14 cellular contexts compared by ENCODE assay signal in the genomic region with DNA sequence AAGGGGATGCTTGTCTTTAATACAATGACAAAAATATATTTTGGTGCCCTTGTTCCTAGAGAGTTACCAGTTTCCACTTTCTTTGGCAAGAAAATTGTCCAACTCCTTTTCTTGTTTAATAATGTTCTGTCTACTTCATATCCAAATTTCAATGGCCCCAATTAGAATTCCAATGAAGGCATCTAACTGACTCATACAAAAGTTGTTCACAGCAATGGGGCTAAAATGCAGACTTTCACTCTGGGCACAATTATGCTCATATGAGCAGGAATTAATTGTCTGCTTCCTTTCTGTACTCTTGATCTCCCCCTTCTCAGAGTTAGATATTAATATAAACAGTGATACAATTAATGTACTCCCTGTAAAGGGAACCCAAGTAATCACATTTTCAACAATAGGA. TPM values are rescaled to one million over a fixed set of nuclear protein-coding genes. Genes with fewer than 3 reads are reported as not detected.
DNase-seq lines count a peak whose midpoint lies in the region; ATAC-seq, FAIRE-seq and TF ChIP-seq lines count a peak whose summit lies in the region.
"Had no signal": no experiment of that assay in that cellular context is flagged by ENCODE, and none has a peak within 500 bp of the region (broad histone marks: within the 10 kb centered on the region; RNA-seq: fewer than 3 reads in every experiment).

No MANE protein-coding gene starts in this region.

- H3K36me3 ChIP-seq in adipocyte (ENCODE audit: control insufficient read depth, insufficient read depth, low read length, severe bottlenecking) (no peaks in the 10 kb centered on the region), kidney (ENCODE audit: control insufficient read depth in 1 of 2, insufficient read depth in 2 of 2, low read length in 2 of 2) (no peaks in the 10 kb centered on the region), small intestine (ENCODE audit: control insufficient read depth in 2 of 2, insufficient read depth in 2 of 2, low read length in 2 of 2) (no peaks in the 10 kb centered on the region)

- intact Hi-C loops in kidney (cut with DNase I): no loop called here

- H3K27ac Mint-ChIP-seq in stimulated activated memory B cell treated with anti-CD40 and anti-IgM and Interleukin-4, amounts not matched to agents 10 μg/mL and 1 μg/mL and 100 μg/mL, for 72 hours: no peak overlapping the region

- peak overlapping the region; percentile 66 for H3K4me3 ChIP-seq in adipocyte (ENCODE audit: low read length)
- H3K4me3 ChIP-seq in kidney (ENCODE audit: low read length in 2 of 2): peak overlapping the region; percentile 72 to 83
- peak overlapping the region in 1 of 2 donors; percentile 41 for H3K4me3 ChIP-seq in small intestine (ENCODE audit: low read depth in 1 of 2, low read length in 2 of 2)

- no peak for TF ChIP-seq CTCF in kidney (IDR thresholded peaks at IDR 0.05; ENCODE audit: borderline replicate concordance, extremely low read depth, insufficient read depth)

- H3K9me3 ChIP-seq in adipocyte (ENCODE audit: control insufficient read depth, low read length) (no peaks in the 10 kb centered on the region), kidney (ENCODE audit: control insufficient read depth in 1 of 2, low read length in 2 of 2) (no peaks in the 10 kb centered on the region), small intestine (ENCODE audit: control insufficient read depth, low read depth) (no peaks in the 10 kb centered on the region)

- H3K27me3 Mint-ChIP-seq in stimulated activated memory B cell treated with anti-CD40 and anti-IgM and Interleukin-4, amounts not matched to agents 10 μg/mL and 1 μg/mL and 100 μg/mL, for 72 hours: peaks cover 13% of the 10 kb centered on the region

- peak overlapping the region; percentile 25 for H3K9ac ChIP-seq in adipocyte (ENCODE audit: low read length)
- H3K9ac ChIP-seq in kidney (ENCODE audit: low read length in 2 of 2): peak overlapping the region in 1 of 2 donors; percentile 94

- H3K4me3 Mint-ChIP-seq in stimulated activated memory B cell treated with anti-CD40 and anti-IgM and Interleukin-4, amounts not matched to agents 10 μg/mL and 1 μg/mL and 100 μg/mL, for 72 hours: no peak overlapping the region
- H3K4me3 Mint-ChIP-seq: CD14-positive monocyte had no signal

- no peak for ATAC-seq in stimulated activated memory B cell treated with anti-CD40 and anti-IgM and Interleukin-4, amounts not matched to agents 10 μg/mL and 1 μg/mL and 100 μg/mL, for 72 hours

- H3K4me1 Mint-ChIP-seq in stimulated activated memory B cell treated with anti-CD40 and anti-IgM and Interleukin-4, amounts not matched to agents 10 μg/mL and 1 μg/mL and 100 μg/mL, for 72 hours: peaks cover 11% of the 10 kb centered on the region

- DNase-seq in GM03348 (ENCODE audit: low spot score): peak; percentile 47
- DNase-seq in adipocyte (ENCODE audit: low read depth): peak; percentile 64
- no peak for DNase-seq in kidney
- peak; percentile 25 for DNase-seq in small intestine
- DNase-seq in 8988T: no peak
- no peak for DNase-seq in globus pallidus (ENCODE audit: low spot score)
- no peak for DNase-seq in NCI-H2196 treated with DMSO at 0.1 percent for 48 hours (lab: John Stamatoyannopoulos, UW; ENCODE audit: unreplicated experiment)
- DNase-seq: activated CD8-positive, alpha-beta memory T cell treated with anti-CD3 and anti-CD28 coated beads for 24 hours; activated gamma-delta T cell; NCI-H2171; SIG-M5 had no signal

- no peaks in the 10 kb centered on the region for H3K27me3 ChIP-seq in adipocyte (replicated peaks; ENCODE audit: control insufficient read depth, insufficient read depth, low read length)
- H3K27me3 ChIP-seq in small intestine (ENCODE audit: control insufficient read depth in 2 of 2, insufficient read depth in 2 of 2, low read length in 2 of 2): no peaks in the 10 kb centered on the region

- peaks cover 2% of the 10 kb centered on the region for H3K9me3 Mint-ChIP-seq in stimulated activated memory B cell treated with anti-CD40 and anti-IgM and Interleukin-4, amounts not matched to agents 10 μg/mL and 1 μg/mL and 100 μg/mL, for 72 hours

- H3K4me1 ChIP-seq in adipocyte (ENCODE audit: control insufficient read depth, insufficient read depth, low read length): peaks cover 28% of the 10 kb centered on the region
- H3K4me1 ChIP-seq in kidney (ENCODE audit: control insufficient read depth in 1 of 2, insufficient read depth in 1 of 2, low read depth in 1 of 2, low read length in 2 of 2): peaks cover 0 to 4% of the 10 kb centered on the region in 2 donors
- no peaks in the 10 kb centered on the region for H3K4me1 ChIP-seq in small intestine (ENCODE audit: control insufficient read depth in 2 of 2, insufficient read depth in 1 of 2, low read depth in 1 of 2, low read length in 1 of 2)

- peaks cover 7% of the 10 kb centered on the region for H3K36me3 Mint-ChIP-seq in stimulated activated memory B cell treated with anti-CD40 and anti-IgM and Interleukin-4, amounts not matched to agents 10 μg/mL and 1 μg/mL and 100 μg/mL, for 72 hours
- H3K36me3 Mint-ChIP-seq: CD14-positive monocyte had no signal

- H3K27ac ChIP-seq in kidney (ENCODE audit: low read depth in 2 of 2, low read length in 2 of 2) (peak overlapping the region; percentile 89 to 94), small intestine (ENCODE audit: low read depth in 1 of 2, low read length in 1 of 2) (no peak overlapping the region)

- FAIRE-seq in kidney (lab: Jason Lieb, UNC) (no peak), small intestine (lab: Jason Lieb, UNC) (no peak)
- FAIRE-seq: endometrium had no signal

RNA-seq across cellular contexts. Expression of a gene that starts 42.1 kb away (rescaled TPM):
- total RNA-seq in kidney: 30.2 TPM
- polyA plus RNA-seq in kidney (ENCODE audit: insufficient read depth, low read depth, low replicate concordance) (26.0 TPM), small intestine (10 to 100 TPM; 23.0 to 37.3 (median 30.9) TPM)

Comparison
In these comparisons a context has a peak if more than half of its experiments do, and no peak if none do; other contexts are left out.
1. DNase-seq: peak in GM03348 (single experiment), adipocyte (single experiment) and small intestine (single experiment); none in kidney (single experiment), 8988T (single experiment), globus pallidus (single experiment) and NCI-H2196 treated with DMSO at 0.1 percent for 48 hours (single experiment).
2. H3K27ac ChIP-seq: peak in kidney (2 of 2); none in small intestine (0 of 2).